ENCODE assay signal across 1 cellular context in the genomic region with DNA sequence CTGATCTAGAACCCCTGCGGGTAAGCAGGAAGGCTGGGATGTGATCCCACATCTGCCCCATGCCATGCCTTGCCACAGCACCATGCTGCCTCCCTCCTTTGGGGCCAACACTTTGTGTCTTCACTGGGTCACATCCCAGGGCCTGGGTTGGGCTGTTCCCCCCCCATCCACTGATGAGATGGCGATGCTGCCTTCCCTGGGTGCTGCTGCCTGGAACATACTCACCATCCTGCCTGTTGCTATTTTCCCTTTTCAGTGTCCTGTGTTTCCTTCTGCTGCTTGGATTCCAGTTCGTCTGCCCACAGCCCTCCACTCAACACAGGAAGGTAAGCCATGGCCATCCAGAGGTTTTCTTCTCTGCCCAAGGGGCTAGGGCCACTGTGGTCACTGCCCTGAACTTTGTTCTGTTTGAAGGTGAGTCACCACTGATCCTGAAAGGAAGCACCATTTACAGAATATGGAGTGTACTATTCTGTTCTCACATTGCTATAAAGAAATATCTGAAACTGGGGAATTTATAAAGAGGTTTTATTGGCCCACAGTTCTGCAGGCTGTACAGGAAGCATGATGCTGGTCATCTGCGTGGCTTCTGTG.
A peak's percentile ranks its signal among the peaks of the same experiment; 100 is the strongest.
TF ChIP-seq lines count a peak whose summit lies in the region.

No MANE protein-coding gene starts in this region.

TF ChIP-seq in A549, 52 proteins besides CTCF, POLR2A, EP300 and RAD21 (continued from another document):
- TF ChIP-seq FOSL2 (IDR thresholded peaks at IDR 0.05) (no peak), FOSL2 (CRISPR knock-in tag; IDR thresholded peaks at IDR 0.05) (peak; percentile 20; the same call in 1 of the 2 replicates)
